6 cellular contexts compared by ENCODE assay signal in genomic region chr9:122117250-122117649, GRCh38. TPM values are rescaled to one million over a fixed set of nuclear protein-coding genes. Genes with fewer than 3 reads are reported as not detected.
"Had no signal": no experiment of that assay in that cellular context is flagged by ENCODE, and none has a peak within 500 bp of the region (broad histone marks: within the 10 kb centered on the region; RNA-seq: fewer than 3 reads in every experiment).

No MANE protein-coding gene starts in this region.

RNA-seq across cellular contexts. Expression of gene MORN5, which starts 42.5 kb away (rescaled TPM):
- total RNA-seq: M059J, NCI-H460, PC-9, Right ventricle myocardium inferior, RPMI7951, SJCRH30 had no signal
